Comparison of ENCODE assay signal across 15 cellular contexts in the genomic region with DNA sequence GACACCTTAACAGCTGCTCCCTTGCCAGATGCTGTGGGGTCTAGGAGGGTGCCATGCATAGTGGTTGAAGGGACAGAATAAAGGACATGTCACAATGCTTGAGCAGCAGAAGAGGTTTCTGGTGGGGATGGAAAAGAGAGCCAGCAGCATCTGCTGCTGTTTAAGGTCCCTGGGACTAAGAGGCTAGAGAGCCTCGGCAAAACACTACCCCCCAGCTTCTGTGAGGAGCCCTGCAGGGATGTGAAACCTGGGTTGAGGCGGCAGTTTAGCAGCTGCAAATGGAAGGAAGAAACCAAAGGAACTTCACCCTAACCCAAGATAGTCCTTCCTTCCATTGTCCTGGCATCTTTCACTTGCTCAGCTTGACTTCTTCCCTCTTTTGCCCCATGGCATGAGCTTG. TPM values are rescaled to one million over a fixed set of nuclear protein-coding genes. Genes with fewer than 3 reads are reported as not detected.
DNase-seq lines count a peak whose midpoint lies in the region; ATAC-seq and TF ChIP-seq lines count a peak whose summit lies in the region.
"Had no signal": no experiment of that assay in that cellular context is flagged by ENCODE, and none has a peak within 500 bp of the region (broad histone marks: within the 10 kb centered on the region; RNA-seq: fewer than 3 reads in every experiment).

No MANE protein-coding gene starts in this region.

- H3K4me2 ChIP-seq in SK-N-SH: no peak overlapping the region
- H3K4me2 ChIP-seq: KMS-11 had no signal

- POLR2A ChIA-PET in SK-N-SH (lab: Yijun Ruan, JAX): no interaction called here

- TF ChIP-seq POLR2A in body of pancreas (IDR thresholded peaks at IDR 0.05) (no peak), vagina (IDR thresholded peaks at IDR 0.05) (no peak), right lobe of liver (IDR thresholded peaks at IDR 0.05) (no peak)

- ATAC-seq in SK-N-SH treated with all-trans-retinoic acid at 6 μM for 48 hours (no peak), body of pancreas (no peak), right lobe of liver (no peak)
- ATAC-seq: T-cell had no signal

- CTCF ChIA-PET in SK-N-SH (lab: Yijun Ruan, JAX): interaction anchor here (0.8 kb wide), 1 partner anchor 10 kb away, joined by 3 read pairs; no protein-coding TSS in a partner anchor

- H3K4me1 ChIP-seq in SK-N-SH (ENCODE audit: control insufficient read depth in 1 of 2, insufficient read depth in 2 of 2, low read depth in 1 of 2, low read length in 1 of 2) (peaks cover 24 to 44% of the 10 kb centered on the region in 2 experiments), body of pancreas (peaks cover 92% of the 10 kb centered on the region), vagina (peaks cover 84% of the 10 kb centered on the region), right lobe of liver (peaks cover 0 to 33% (median 12%) of the 10 kb centered on the region in 4 donors), SJCRH30 (peaks cover 46% of the 10 kb centered on the region)

- H3K9me2 ChIP-seq in SK-N-SH: no peaks in the 10 kb centered on the region

- H3K9me3 ChIP-seq in SK-N-SH (no peaks in the 10 kb centered on the region), body of pancreas (no peaks in the 10 kb centered on the region), vagina (no peaks in the 10 kb centered on the region), right lobe of liver (no peaks in the 10 kb centered on the region), SJCRH30 (replicated peaks) (no peaks in the 10 kb centered on the region)

- H3K4me3 ChIP-seq in SK-N-SH (ENCODE audit: low read depth in 2 of 2, low read length in 1 of 2) (no peak overlapping the region), body of pancreas (no peak overlapping the region), vagina (no peak overlapping the region), right lobe of liver (no peak overlapping the region), SJCRH30 (no peak overlapping the region)

- H3K36me3 ChIP-seq in SK-N-SH (replicated peaks in 1 of 2; ENCODE audit: control insufficient read depth in 1 of 2, insufficient read depth in 2 of 2, low read length in 1 of 2) (peaks cover 7 to 33% of the 10 kb centered on the region in 2 experiments), body of pancreas (replicated peaks in 1 of 2; ENCODE audit: insufficient read depth in 1 of 2, low read depth in 2 of 2) (peaks cover 0 to 3% of the 10 kb centered on the region in 2 donors), vagina (peaks cover 0 to 5% of the 10 kb centered on the region in 2 donors), right lobe of liver (no peaks in the 10 kb centered on the region), SJCRH30 (peaks cover 36% of the 10 kb centered on the region)

- DNase-seq in SK-N-SH (no peak), body of pancreas (no peak), medulla oblongata (ENCODE audit: extremely low spot score) (peak; percentile 24), vagina (ENCODE audit: extremely low spot score in 2 of 2) (no peak), right lobe of liver (no peak), putamen (ENCODE audit: low spot score) (no peak), SJCRH30 (no peak)
- DNase-seq: activated CD4-positive, alpha-beta memory T cell treated with anti-CD3 and anti-CD28 coated beads for 36 hours; activated naive CD4-positive, alpha-beta T cell treated with Interleukin-2 at 50 U/mL for 16 hours; NCI-H446 treated with DMSO at 0.1 percent for 48 hours; stimulated activated CD4-positive, alpha-beta T cell treated with anti-CD3 and anti-CD28 coated beads, Interleukin-12 subunit alpha, Interleukin-12 subunit beta, amount 100 ng/mL, for 4 hours; stimulated activated CD8-positive, alpha-beta memory T cell treated with anti-CD3 and anti-CD28 coated beads, Interleukin-4, amount 100 ng/mL, for 48 hours; T-cell had no signal

- 78% methylated on average over 2 of the region's 2 CpGs for WGBS in SK-N-SH (ENCODE audit: low lambda C conversion rate)
- 17 to 69% methylated on average over 1 to 2 of the region's 2 CpGs for WGBS in body of pancreas, 2 donors
- WGBS in right lobe of liver (ENCODE audit: insufficient coverage, low coverage, low lambda C conversion rate, missing lambda C conversion rate): 88% methylated on average over 2 of the region's 2 CpGs

- peaks cover 81% of the 10 kb centered on the region for H3K79me2 ChIP-seq in SK-N-SH (ENCODE audit: insufficient read depth)

- no peak overlapping the region for H2AFZ ChIP-seq in SK-N-SH (ENCODE audit: low read depth)

- peak overlapping the region in 1 of 2 experiments; percentile 89; a peak in 2 of 4 replicates for H3K27ac ChIP-seq in SK-N-SH (ENCODE audit: low read depth in 2 of 2, low read length in 1 of 2)
- H3K27ac ChIP-seq in body of pancreas: peak overlapping the region; percentile 44 to 64 (median 60)
- peak overlapping the region; percentile 67 for H3K27ac ChIP-seq in vagina
- H3K27ac ChIP-seq in right lobe of liver: no peak overlapping the region
- H3K27ac ChIP-seq in SJCRH30: no peak overlapping the region
- H3K27ac ChIP-seq: KMS-11 had no signal

- no peak for TF ChIP-seq CTCF in SK-N-SH (IDR thresholded peaks at IDR 0.05)
- TF ChIP-seq CTCF in body of pancreas (IDR thresholded peaks at IDR 0.05): no peak
- no peak for TF ChIP-seq CTCF in vagina (IDR thresholded peaks at IDR 0.05)
- no peak for TF ChIP-seq CTCF in right lobe of liver (IDR thresholded peaks at IDR 0.05)

- intact Hi-C loops in body of pancreas (cut with DNase I): no loop called here
- intact Hi-C loops in vagina (cut with DNase I): no loop called here
- intact Hi-C loops in right lobe of liver (cut with DNase I): no loop called here

- H3K9ac ChIP-seq in SK-N-SH: no peak overlapping the region
- H3K9ac ChIP-seq: KMS-11 had no signal

- peaks cover 55% of the 10 kb centered on the region for H3F3A ChIP-seq in SK-N-SH (replicated peaks; ENCODE audit: insufficient read depth)

- TF ChIP-seq EP300 in SK-N-SH (IDR thresholded peaks at IDR 0.05; ENCODE audit: borderline replicate concordance in 1 of 2, low read depth in 1 of 2, low read length in 1 of 2): no peak

- TF ChIP-seq RAD21 in SK-N-SH (IDR thresholded peaks at IDR 0.05; ENCODE audit: low read length): 0 out of 2 replicates have a peak, but pooled peaks have one; percentile 6

- H4K20me1 ChIP-seq in SK-N-SH (ENCODE audit: insufficient read depth): no peaks in the 10 kb centered on the region

- no peaks in the 10 kb centered on the region for H3K27me3 ChIP-seq in SK-N-SH (ENCODE audit: insufficient read depth)
- no peaks in the 10 kb centered on the region for H3K27me3 ChIP-seq in body of pancreas
- no peaks in the 10 kb centered on the region for H3K27me3 ChIP-seq in vagina
- no peaks in the 10 kb centered on the region for H3K27me3 ChIP-seq in right lobe of liver
- H3K27me3 ChIP-seq in SJCRH30: no peaks in the 10 kb centered on the region

TF ChIP-seq in SK-N-SH, 30 proteins besides CTCF, POLR2A, EP300 and RAD21:
- TF ChIP-seq NFIC (IDR thresholded peaks at IDR 0.05; ENCODE audit: borderline replicate concordance): no peak
- TF ChIP-seq YY1 (IDR thresholded peaks at IDR 0.05; ENCODE audit: low read depth): no peak
- no peak for TF ChIP-seq EZH2phosphoT487 (IDR thresholded peaks at IDR 0.05; ENCODE audit: borderline replicate concordance, low read depth)
- TF ChIP-seq, protein P1, sequence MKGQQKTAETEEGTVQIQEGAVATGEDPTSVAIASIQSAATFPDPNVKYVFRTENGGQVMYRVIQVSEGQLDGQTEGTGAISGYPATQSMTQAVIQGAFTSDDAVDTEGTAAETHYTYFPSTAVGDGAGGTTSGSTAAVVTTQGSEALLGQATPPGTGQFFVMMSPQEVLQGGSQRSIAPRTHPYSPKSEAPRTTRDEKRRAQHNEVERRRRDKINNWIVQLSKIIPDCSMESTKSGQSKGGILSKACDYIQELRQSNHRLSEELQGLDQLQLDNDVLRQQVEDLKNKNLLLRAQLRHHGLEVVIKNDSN (IDR thresholded peaks at IDR 0.05; ENCODE audit: borderline replicate concordance, low read depth): no peak
- TF ChIP-seq TEAD4 (IDR thresholded peaks at IDR 0.05; ENCODE audit: borderline replicate concordance, insufficient read depth): no peak
- TF ChIP-seq JUND (IDR thresholded peaks at IDR 0.05): no peak
- no peak for TF ChIP-seq GABPA (IDR thresholded peaks at IDR 0.05; ENCODE audit: low read depth)
- TF ChIP-seq MXI1 (IDR thresholded peaks at IDR 0.05; ENCODE audit: low read depth, low read length): no peak

TF ChIP-seq in SK-N-SH treated with all-trans-retinoic acid at 6 μM for 48 hours, 23 proteins besides CTCF, POLR2A, EP300 and RAD21:
- no peak for TF ChIP-seq GLIS3 (CRISPR knock-in tag; IDR thresholded peaks at IDR 0.05)

RNA-seq across cellular contexts. Expression of a gene that starts 39.4 kb away (rescaled TPM):
- 7.3 and 8.5 TPM in 2 replicates for polyA plus RNA-seq in SK-N-SH (2012; rRNA removed)
- 3.9 and 6.2 TPM in 2 replicates for polyA plus RNA-seq in SK-N-SH (2012; cell fraction: cytosol; rRNA removed)
- 31.0 and 36.0 TPM in 2 replicates for polyA plus RNA-seq in SK-N-SH (2012; cell fraction: nucleus; rRNA removed)
- total RNA-seq in body of pancreas (10 to 100 TPM; 44.5 to 51.6 TPM), vagina (38.3 TPM), right lobe of liver (10 to 100 TPM in 2 of 6 experiments, 1 to 10 TPM in 4; 5.6 to 20.8 (median 9.3) TPM)
- total RNA-seq in SJCRH30 (2014; rRNA removed; shearing (Covaris generic)): 26.2 and 34.8 TPM in 2 replicates

Comparison
In these comparisons a context has a peak if more than half of its experiments do, and no peak if none do; other contexts are left out.
1. H3K27ac ChIP-seq: peak in body of pancreas (4 of 4) and vagina (single experiment); none in right lobe of liver (0 of 3) and SJCRH30 (single experiment).